In the genomic region with DNA sequence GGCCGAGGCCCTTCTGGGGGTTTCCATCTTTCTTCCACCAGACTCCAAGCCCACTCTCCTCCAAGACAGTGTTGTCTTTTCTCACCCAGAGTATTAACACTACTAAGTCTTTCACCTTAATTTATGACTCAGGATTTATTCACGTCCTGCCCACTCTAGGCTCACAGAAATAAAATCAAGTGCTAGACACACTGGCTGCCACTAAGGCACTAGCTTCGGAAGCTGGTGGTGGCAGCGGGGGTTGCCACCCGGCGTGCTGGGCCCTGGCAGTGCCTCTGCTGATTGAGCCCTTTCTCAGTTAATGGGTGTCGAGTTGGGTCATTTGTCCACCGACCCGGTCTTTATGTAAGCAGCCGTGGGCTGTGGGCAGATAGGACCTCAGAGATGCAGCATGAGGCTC, we compare ENCODE assay signal across 23 cellular contexts.
"Had no signal": no experiment of that assay in that cellular context is flagged by ENCODE, and none has a peak within 500 bp of the region (broad histone marks: within the 10 kb centered on the region; RNA-seq: fewer than 3 reads in every experiment).

No MANE protein-coding gene starts in this region.

- H3K4me3 ChIP-seq: coronary artery, esophagus squamous epithelium, lung, prostate gland, right atrium auricular region, thoracic aorta, tibial nerve, upper lobe of right lung, uterus had no signal

- H3K79me2 ChIP-seq: parathyroid adenoma had no signal

- H3K4me1 ChIP-seq: parathyroid adenoma, prostate gland, tibial nerve, upper lobe of right lung, uterus had no signal

- H3K36me3 ChIP-seq: prostate gland, right atrium auricular region, upper lobe of right lung, uterus had no signal

- ATAC-seq: left lobe of liver; natural killer cell; sciatic nerve; stimulated activated memory B cell treated with anti-CD40 and anti-IgM and Interleukin-4, amounts not matched to agents 10 μg/mL and 1 μg/mL and 100 μg/mL, for 72 hours; stimulated activated naive CD8-positive, alpha-beta T cell treated with anti-CD3 and anti-CD28 coated beads, Interleukin-15, Interleukin-2, amounts not matched to agents 100 U/mL and 50 U/mL, for 24 hours; upper lobe of right lung had no signal

- H2AFZ ChIP-seq: parathyroid adenoma had no signal

- DNase-seq: dermis blood vessel endothelial cell; effector memory CD4-positive, alpha-beta T cell; erythroblast; esophagus squamous epithelium; natural killer cell; stimulated activated CD4-positive, alpha-beta T cell treated with anti-CD3 and anti-CD28 coated beads, Interleukin-2, amount 100 ng/mL, for 24 hours; stimulated activated CD4-positive, alpha-beta T cell treated with anti-CD3 and anti-CD28 coated beads, Interleukin-4, amount 100 ng/mL, for 24 hours; stimulated activated naive CD8-positive, alpha-beta T cell treated with anti-CD3 and anti-CD28 coated beads, Interleukin-15, Interleukin-2, amounts not matched to agents 100 U/mL and 50 U/mL, for 24 hours; substantia nigra; upper lobe of right lung; uterus had no signal

- H3K27ac ChIP-seq: coronary artery, esophagus squamous epithelium, parathyroid adenoma, prostate gland, right atrium auricular region, thoracic aorta, tibial nerve, upper lobe of right lung, uterus had no signal

- H3K27me3 Mint-ChIP-seq: memory B cell; stimulated activated memory B cell treated with anti-CD40 and anti-IgM and Interleukin-4, amounts not matched to agents 10 μg/mL and 1 μg/mL and 100 μg/mL, for 72 hours had no signal

- H3K27ac Mint-ChIP-seq: memory B cell; natural killer cell; stimulated activated memory B cell treated with anti-CD40 and anti-IgM and Interleukin-4, amounts not matched to agents 10 μg/mL and 1 μg/mL and 100 μg/mL, for 72 hours had no signal

- H3K27me3 ChIP-seq: esophagus squamous epithelium, right atrium auricular region, tibial nerve, upper lobe of right lung, uterus had no signal

- H3K9ac ChIP-seq: parathyroid adenoma had no signal

- H3K9me3 ChIP-seq: esophagus squamous epithelium, prostate gland, right atrium auricular region, thoracic aorta, tibial nerve, upper lobe of right lung, uterus had no signal

- H3K4me3 Mint-ChIP-seq: memory B cell; natural killer cell; neural crest cell; stimulated activated memory B cell treated with anti-CD40 and anti-IgM and Interleukin-4, amounts not matched to agents 10 μg/mL and 1 μg/mL and 100 μg/mL, for 72 hours had no signal

- H3K9me3 Mint-ChIP-seq: memory B cell; natural killer cell; neural crest cell; stimulated activated memory B cell treated with anti-CD40 and anti-IgM and Interleukin-4, amounts not matched to agents 10 μg/mL and 1 μg/mL and 100 μg/mL, for 72 hours had no signal

- H3K4me1 Mint-ChIP-seq: memory B cell; natural killer cell; stimulated activated memory B cell treated with anti-CD40 and anti-IgM and Interleukin-4, amounts not matched to agents 10 μg/mL and 1 μg/mL and 100 μg/mL, for 72 hours had no signal
